Comparison of ENCODE assay signal across 15 cellular contexts in the genomic region with DNA sequence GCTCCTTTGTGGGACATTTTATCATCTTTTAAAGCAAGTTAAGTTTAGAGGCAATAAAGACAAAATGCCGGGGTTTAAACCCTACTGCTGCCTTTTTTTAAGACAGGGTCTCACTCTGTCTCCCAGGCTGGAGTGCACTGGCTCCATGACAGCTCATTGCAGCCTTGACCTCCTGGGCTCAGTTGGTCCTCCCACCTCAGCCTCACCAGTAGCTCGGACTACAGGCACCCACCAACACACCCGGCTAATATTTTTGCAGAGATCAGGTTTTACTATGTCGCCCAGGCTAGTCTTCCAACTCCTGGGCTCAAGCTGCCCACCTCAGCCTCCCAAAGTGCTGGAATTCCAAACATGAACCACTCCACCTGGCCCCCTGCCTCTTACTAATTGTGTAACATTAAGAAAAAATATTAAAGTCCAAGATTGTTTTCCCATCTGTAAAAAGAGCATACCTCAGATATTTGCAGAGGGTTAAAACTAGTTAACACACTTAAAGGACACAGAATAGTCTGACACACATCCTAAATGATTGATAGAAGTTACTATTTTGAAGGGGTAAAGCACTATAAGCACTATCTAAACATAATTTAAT. TPM values are rescaled to one million over a fixed set of nuclear protein-coding genes. Genes with fewer than 3 reads are reported as not detected.
DNase-seq lines count a peak whose midpoint lies in the region; ATAC-seq, FAIRE-seq and TF ChIP-seq lines count a peak whose summit lies in the region.
"Had no signal": no experiment of that assay in that cellular context is flagged by ENCODE, and none has a peak within 500 bp of the region (broad histone marks: within the 10 kb centered on the region; RNA-seq: fewer than 3 reads in every experiment).

No MANE protein-coding gene starts in this region.

- TF ChIP-seq RAD21 in K562 (CRISPR knock-in tag; conservative IDR thresholded peaks at IDR 0.05 in 1 of 2, IDR thresholded peaks at IDR 0.05 in 1 of 2), result no peak

- peak overlapping the region; percentile 100 for H3K4me3 ChIP-seq in Loucy (ENCODE audit: low read length, poor library complexity, severe bottlenecking)
- H3K4me3 ChIP-seq in K562, result no peak overlapping the region
- no peak overlapping the region for H3K4me3 ChIP-seq in trophoblast cell (ENCODE audit: low read depth, low read length)
- H3K4me3 ChIP-seq: esophagus squamous epithelium, hepatocyte had no signal

- H3K9me3 ChIP-seq in Loucy (ENCODE audit: insufficient read depth, low read depth, low read length), result no peaks in the 10 kb centered on the region
- H3K9me3 ChIP-seq in K562 (replicated peaks; ENCODE audit: control insufficient read depth, insufficient read depth, low read depth, low read length), result no peaks in the 10 kb centered on the region
- H3K9me3 ChIP-seq in trophoblast cell (ENCODE audit: insufficient read depth, low read depth, low read length), result no peaks in the 10 kb centered on the region
- H3K9me3 ChIP-seq: esophagus squamous epithelium had no signal

- no peak overlapping the region for H2AK5ac ChIP-seq in trophoblast cell (ENCODE audit: low read length)

- peak overlapping the region; percentile 13 for H3K4me3 Mint-ChIP-seq in activated CD4-positive, alpha-beta T cell treated with anti-CD3 and anti-CD28 coated beads, Interleukin-2, amount 10 ng/mL, durations not matched to agents 24 days and 14 days
- H3K4me3 Mint-ChIP-seq: dendritic cell treated with granulocyte-macrophage colony-stimulating factor and Interleukin-4, amounts not matched to agents 40 ng/mL and 50 ng/mL, for 4 days had no signal

- H3K18ac ChIP-seq in trophoblast cell (ENCODE audit: low read length), result no peak overlapping the region

- no peak overlapping the region for H4K91ac ChIP-seq in trophoblast cell (ENCODE audit: low read depth, low read length)

- H3K27ac Mint-ChIP-seq in activated CD4-positive, alpha-beta T cell treated with anti-CD3 and anti-CD28 coated beads, Interleukin-2, amount 10 ng/mL, durations not matched to agents 24 days and 14 days, result no peak overlapping the region
- H3K27ac Mint-ChIP-seq: dendritic cell treated with granulocyte-macrophage colony-stimulating factor and Interleukin-4, amounts not matched to agents 40 ng/mL and 50 ng/mL, for 4 days had no signal

- H2BK120ac ChIP-seq in trophoblast cell (ENCODE audit: insufficient read depth, low read length, poor library complexity), result no peak overlapping the region

- intact Hi-C loops in activated CD4-positive, alpha-beta T cell treated with anti-CD3 and anti-CD28 coated beads, Interleukin-2, amount 10 ng/mL, durations not matched to agents 24 days and 14 days (cut with micrococcal nuclease), result loop anchor here (1.0 to 10.0 kb wide), 2 partner anchors 7 to 959 kb away; no protein-coding TSS in a partner anchor
- intact Hi-C loops in K562 (cut with micrococcal nuclease), result no loop called here

- no peak for TF ChIP-seq POLR2A in K562 (conservative IDR thresholded peaks at IDR 0.05)

- H3K79me2 ChIP-seq in Loucy (ENCODE audit: insufficient read depth, low read length) (peaks cover 99% of the 10 kb centered on the region), K562 (ENCODE audit: control insufficient read depth, insufficient read depth, low read length) (peaks cover 100% of the 10 kb centered on the region), trophoblast cell (ENCODE audit: control insufficient read depth, insufficient read depth, low read length, poor library complexity) (peaks cover 14% of the 10 kb centered on the region)

- H3K4me2 ChIP-seq in Loucy (ENCODE audit: low read depth, low read length, poor library complexity, severe bottlenecking) (peak overlapping the region; percentile 91), K562 (ENCODE audit: insufficient read depth, low read length) (0 out of 2 replicates have a peak overlapping the region, but pooled peaks have one; percentile 4), trophoblast cell (ENCODE audit: low read length) (no peak overlapping the region)
- H3K4me2 ChIP-seq: hepatocyte had no signal

- no peak overlapping the region for H3K14ac ChIP-seq in trophoblast cell (ENCODE audit: low read length)

- peak overlapping the region; percentile 98 for H3K4ac ChIP-seq in trophoblast cell (ENCODE audit: low read depth, low read length)

- H3K36me3 Mint-ChIP-seq in activated CD4-positive, alpha-beta T cell treated with anti-CD3 and anti-CD28 coated beads, Interleukin-2, amount 10 ng/mL, durations not matched to agents 24 days and 14 days (ENCODE audit: low read depth), result peaks cover 59% of the 10 kb centered on the region

- peaks cover 12% of the 10 kb centered on the region; the same call in 1 of the 2 replicates for H3F3A ChIP-seq in Loucy (ENCODE audit: low read depth)

- H3K36me3 ChIP-seq in Loucy (ENCODE audit: insufficient read depth, low read length) (peaks cover 69% of the 10 kb centered on the region), K562 (ENCODE audit: control insufficient read depth, insufficient read depth, low read length) (peaks cover 90% of the 10 kb centered on the region), trophoblast cell (ENCODE audit: control insufficient read depth in 1 of 2, insufficient read depth in 2 of 2, low read length in 2 of 2) (peaks cover 9 to 14% of the 10 kb centered on the region in 2 experiments)

- ATAC-seq in K562 (peak; percentile 17; the same call in 2 of the 3 replicates), HG03280 (IDR thresholded peaks at IDR 0.05; ENCODE audit: unreplicated experiment) (no peak), GM21576 (IDR thresholded peaks at IDR 0.05; ENCODE audit: unreplicated experiment) (no peak)

- H3K27ac ChIP-seq in K562 (ENCODE audit: extremely low read depth, low read depth, low read length), result peak overlapping the region; percentile 24; the same call in 1 of the 3 replicates
- H3K27ac ChIP-seq in trophoblast cell (ENCODE audit: low read depth, low read length), result no peak overlapping the region
- H3K27ac ChIP-seq: esophagus squamous epithelium, hepatocyte had no signal

- 62% methylated on average over 4 of the region's 4 CpGs for WGBS in K562 (ENCODE audit: insufficient coverage, low coverage, missing lambda C conversion rate)
- no CpG with 5 or more reads among the region's 4 CpGs for WGBS in trophoblast cell (ENCODE audit: extremely low coverage, insufficient coverage, insufficient read length)

- no peak for DNase-seq in activated CD4-positive, alpha-beta T cell treated with anti-CD3 and anti-CD28 coated beads, Interleukin-2, amount 10 ng/mL, durations not matched to agents 24 days and 14 days
- no peak for DNase-seq in activated CD4-positive, alpha-beta T cell treated with anti-CD3 and anti-CD28 coated beads for 1 hour
- no peak for DNase-seq in K562 (ENCODE audit: extremely low read depth in 1 of 4, low spot score in 3 of 4)
- DNase-seq in trophoblast cell, result no peak
- no peak for DNase-seq in NCI-H1436 (lab: John Stamatoyannopoulos, UW)
- DNase-seq: amygdala, esophagus squamous epithelium, NCI-H1048 had no signal

- peaks cover 67% of the 10 kb centered on the region for H3K4me1 Mint-ChIP-seq in activated CD4-positive, alpha-beta T cell treated with anti-CD3 and anti-CD28 coated beads, Interleukin-2, amount 10 ng/mL, durations not matched to agents 24 days and 14 days

- no TSS peak for BruUV-seq in K562 (replicated peaks; lab: Mats Ljungman, UMichigan)

- H3K4me1 ChIP-seq in Loucy (ENCODE audit: insufficient read depth, low read length, poor library complexity, severe bottlenecking), result peaks cover 71% of the 10 kb centered on the region
- H3K4me1 ChIP-seq in K562 (replicated peaks in 1 of 2; ENCODE audit: control insufficient read depth in 2 of 2, insufficient read depth in 2 of 2, low read length in 2 of 2), result peaks cover 10 to 50% of the 10 kb centered on the region in 2 experiments; a peak in 4 of 5 replicates
- H3K4me1 ChIP-seq in trophoblast cell (ENCODE audit: control insufficient read depth in 1 of 2, insufficient read depth in 2 of 2, low read length in 2 of 2), result no peaks in the 10 kb centered on the region

- H2BK5ac ChIP-seq in trophoblast cell (ENCODE audit: low read depth, low read length, poor library complexity), result no peak overlapping the region

- H4K20me1 ChIP-seq in Loucy (ENCODE audit: insufficient read depth, low read length, poor library complexity, severe bottlenecking) (peaks cover 96% of the 10 kb centered on the region), K562 (replicated peaks; ENCODE audit: control insufficient read depth, insufficient read depth, low read length) (peaks cover 62% of the 10 kb centered on the region)

- CTCF ChIA-PET in K562 (lab: Yijun Ruan, JAX; ENCODE audit: low intra/inter-chr PET ratio), result no interaction called here

- H3K27me3 Mint-ChIP-seq in activated CD4-positive, alpha-beta T cell treated with anti-CD3 and anti-CD28 coated beads, Interleukin-2, amount 10 ng/mL, durations not matched to agents 24 days and 14 days, result no peaks in the 10 kb centered on the region
- H3K27me3 Mint-ChIP-seq: dendritic cell treated with granulocyte-macrophage colony-stimulating factor and Interleukin-4, amounts not matched to agents 40 ng/mL and 50 ng/mL, for 4 days had no signal

- H2AFZ ChIP-seq in Loucy (ENCODE audit: low read length) (no peak overlapping the region), K562 (ENCODE audit: low read depth, low read length) (no peak overlapping the region), trophoblast cell (ENCODE audit: insufficient read depth, low read length, poor library complexity) (no peak overlapping the region)
- H2AFZ ChIP-seq: hepatocyte had no signal

- no peak for FAIRE-seq in K562 (lab: Jason Lieb, UNC)
- FAIRE-seq: A204.1, D721Med had no signal

- TF ChIP-seq CTCF in Loucy (conservative IDR thresholded peaks at IDR 0.05; ENCODE audit: low read length) (no peak), K562 (IDR thresholded peaks at IDR 0.05 in 2 of 3, conservative IDR thresholded peaks at IDR 0.05 in 1 of 3; ENCODE audit: insufficient read depth in 2 of 3, low read depth in 1 of 3, low read length in 3 of 3) (no peak)

- H2BK12ac ChIP-seq in trophoblast cell (ENCODE audit: low read length), result no peak overlapping the region

- H4K12ac ChIP-seq in trophoblast cell (ENCODE audit: low read depth, low read length), result no peak overlapping the region

- in situ Hi-C loops in K562 (cut with MboI), result no loop called here

- no peaks in the 10 kb centered on the region for H3K9me2 ChIP-seq in Loucy (replicated peaks; ENCODE audit: low read depth, low read length)

- POLR2A ChIA-PET in K562 (lab: Yijun Ruan, JAX), result interaction anchor here (1.5 to 4.7 kb wide), 3 partner anchors 7 to 65 kb away, joined by 3 to 25 read pairs (median 4); no protein-coding TSS in a partner anchor

- no peaks in the 10 kb centered on the region for H3K9me1 ChIP-seq in K562 (ENCODE audit: control insufficient read depth, insufficient read depth, low read length)

- H3K27me3 ChIP-seq in Loucy (ENCODE audit: insufficient read depth, low read length, poor library complexity, severe bottlenecking) (no peaks in the 10 kb centered on the region), K562 (ENCODE audit: control insufficient read depth in 2 of 2, insufficient read depth in 2 of 2, low read length in 2 of 2) (no peaks in the 10 kb centered on the region), trophoblast cell (ENCODE audit: insufficient read depth, low read length) (no peaks in the 10 kb centered on the region)
- H3K27me3 ChIP-seq: esophagus squamous epithelium, hepatocyte had no signal

- H3K9me3 Mint-ChIP-seq in activated CD4-positive, alpha-beta T cell treated with anti-CD3 and anti-CD28 coated beads, Interleukin-2, amount 10 ng/mL, durations not matched to agents 24 days and 14 days, result no peaks in the 10 kb centered on the region
- H3K9me3 Mint-ChIP-seq: dendritic cell treated with granulocyte-macrophage colony-stimulating factor and Interleukin-4, amounts not matched to agents 40 ng/mL and 50 ng/mL, for 4 days had no signal

- H3K9ac ChIP-seq in Loucy (ENCODE audit: low read depth, low read length, poor library complexity, severe bottlenecking), result peak overlapping the region; percentile 46
- H3K9ac ChIP-seq in K562 (ENCODE audit: insufficient read depth in 1 of 2, low read depth in 2 of 2, low read length in 2 of 2), result peak overlapping the region in 1 of 2 experiments; percentile 77; a peak in 2 of 4 replicates
- no peak overlapping the region for H3K9ac ChIP-seq in trophoblast cell (ENCODE audit: low read length)

- H4K8ac ChIP-seq in trophoblast cell (ENCODE audit: low read depth, low read length), result no peak overlapping the region

- no peak for TF ChIP-seq EP300 in K562 (IDR thresholded peaks at IDR 0.05; ENCODE audit: low read length)

- no peaks in the 10 kb centered on the region for H3K79me1 ChIP-seq in trophoblast cell (ENCODE audit: low read length)

- no peak overlapping the region for H3K23ac ChIP-seq in trophoblast cell (ENCODE audit: low read length)

RNA-seq across cellular contexts. Expression of a gene that starts 9.8 kb away (rescaled TPM):
- 481 and 492 TPM in 2 replicates for total RNA-seq in activated CD4-positive, alpha-beta T cell treated with anti-CD3 and anti-CD28 coated beads, Interleukin-2, amount 10 ng/mL, durations not matched to agents 24 days and 14 days
- 121 and 345 TPM in 2 replicates for total RNA-seq in K562 (2011; cell fraction: chromatin; rRNA removed; ENCODE audit: low replicate concordance)
- total RNA-seq in K562 (2011; cell fraction: nucleolus; rRNA removed), result 98.2 and 123 TPM in 2 replicates
- 163 and 222 TPM in 2 replicates for total RNA-seq in K562 (2011; cell fraction: nucleoplasm; rRNA removed)
- total RNA-seq in K562 (2014; rRNA removed) (157 and 160 TPM in 2 replicates), K562 (2014; rRNA removed; fragmentation: Illumina TruSeq; extraction: Trizol) (98.8 and 120 TPM in 2 replicates), K562 (2015; rRNA removed; fragmentation: Illumina TruSeq; extraction: Trizol) (135 and 147 TPM in 2 replicates), K562 (2021) (346 and 422 TPM in 2 replicates)
- polyA plus RNA-seq in K562 (2011; rRNA removed) (92.4 and 129 TPM in 2 replicates), K562 (2014; fragmentation: Illumina TruSeq; extraction: Trizol) (851 and 955 TPM in 2 replicates), K562 (2014; fragmentation: Nextera tagmentation; extraction: Ambion mirVana) (100 to 1,000 TPM; 152 to 187 TPM), K562 (2014; rRNA removed) (307 and 442 TPM in 2 replicates)
- 36.9 and 58.0 TPM in 2 replicates for polyA plus RNA-seq in K562 (2011; cell fraction: cytosol; rRNA removed)
- 162 and 252 TPM in 2 replicates for polyA plus RNA-seq in K562 (2011; cell fraction: nucleus; rRNA removed)
- 291 and 588 TPM in 2 replicates for polyA plus RNA-seq in K562 (2012)
- polyA minus RNA-seq in K562 (2011; rRNA and poly(A)+ RNA removed), result 51.2 and 75.0 TPM in 2 replicates
- 73.1 and 75.2 TPM in 2 replicates for polyA minus RNA-seq in K562 (2011; cell fraction: cytosol; rRNA and poly(A)+ RNA removed)
- polyA minus RNA-seq in K562 (2011; cell fraction: nucleus; rRNA and poly(A)+ RNA removed), result 54.7 and 85.6 TPM in 2 replicates
- 305 and 316 TPM in 2 replicates for polyA plus RNA-seq in trophoblast cell (2013)
